27 cellular contexts compared by ENCODE assay signal in the genomic region with DNA sequence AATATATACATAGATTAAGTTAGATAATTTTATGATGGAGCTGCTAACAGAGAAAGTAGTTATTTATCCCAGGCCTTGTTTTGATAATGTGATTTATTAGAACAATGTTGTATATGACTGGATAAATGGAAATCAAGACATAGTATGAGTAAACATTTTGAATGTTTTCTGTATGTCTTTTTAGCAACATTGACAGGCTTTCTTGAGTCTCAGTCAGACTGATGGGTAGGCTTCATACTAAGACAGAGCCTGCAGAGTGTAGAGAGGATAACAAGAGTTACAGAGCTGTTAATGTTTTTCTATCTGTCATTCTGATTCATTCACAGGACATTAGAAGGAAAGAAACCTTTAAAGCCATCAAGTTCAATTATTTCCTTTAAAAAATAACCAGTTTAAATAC.
A peak's percentile ranks its signal among the peaks of the same experiment; 100 is the strongest.
DNase-seq lines count a peak whose midpoint lies in the region; TF ChIP-seq lines count a peak whose summit lies in the region.
"Had no signal": no experiment of that assay in that cellular context is flagged by ENCODE, and none has a peak within 500 bp of the region (broad histone marks: within the 10 kb centered on the region; RNA-seq: fewer than 3 reads in every experiment).

No MANE protein-coding gene starts in this region.

- no peaks in the 10 kb centered on the region for H3F3A ChIP-seq in neural cell (ENCODE audit: insufficient read depth, low read length, poor library complexity, severe bottlenecking)

- no peak for DNase-seq in GM19238 (ENCODE audit: insufficient read length, low spot score)
- DNase-seq: 8988T; ACHN; AML-193; BE2C; C1 segment of cervical spinal cord; Caco-2; Calu3; CD4-positive, alpha-beta memory T cell; CD4-positive, alpha-beta T cell; CD4-positive, CD25-positive, alpha-beta regulatory T cell; CD8-positive, alpha-beta memory T cell; CD8-positive, alpha-beta T cell; COR-L47; DMS 273 treated with DMSO at 0.1 percent for 48 hours; DMS153; DMS53; DMS79; DMS79 treated with DMSO at 0.1 percent for 48 hours; DND-41; EL had no signal

- no peak for TF ChIP-seq RAD21 in neural cell (conservative IDR thresholded peaks at IDR 0.05)

- H3K9me2 ChIP-seq in neural cell (ENCODE audit: insufficient read depth, low read length), result no peaks in the 10 kb centered on the region

- no peak overlapping the region for H2AFZ ChIP-seq in neural cell (ENCODE audit: low read depth, low read length)

- H3K36me3 ChIP-seq in neural cell (ENCODE audit: insufficient read depth, low read length), result no peaks in the 10 kb centered on the region
- H3K36me3 ChIP-seq: BE2C; BLaER1; BLaER1 treated with 17β-estradiol and CSF1 and Interleukin-3, amounts not matched to agents 10 nM and 100 nM had no signal

- TF ChIP-seq CTCF in neural cell (IDR thresholded peaks at IDR 0.05; ENCODE audit: poor library complexity, severe bottlenecking), result no peak

- H4K20me1 ChIP-seq in neural cell (ENCODE audit: insufficient read depth), result no peaks in the 10 kb centered on the region
- H4K20me1 ChIP-seq: BLaER1; BLaER1 treated with 17β-estradiol and CSF1 and Interleukin-3, amounts not matched to agents 10 nM and 100 nM had no signal

- H3K27ac ChIP-seq in neural cell (ENCODE audit: low read length), result no peak overlapping the region
- H3K27ac ChIP-seq: 22Rv1; A549; BLaER1; BLaER1 treated with 17β-estradiol and CSF1 and Interleukin-3, amounts not matched to agents 10 nM and 100 nM; C4-2B had no signal

- no peak overlapping the region for H3K4me2 ChIP-seq in neural cell (ENCODE audit: low read length)
- H3K4me2 ChIP-seq: A549; BLaER1; BLaER1 treated with 17β-estradiol and CSF1 and Interleukin-3, amounts not matched to agents 10 nM and 100 nM had no signal

- no peak overlapping the region for H3K9ac ChIP-seq in neural cell (ENCODE audit: low read length)
- H3K9ac ChIP-seq: BLaER1; BLaER1 treated with 17β-estradiol and CSF1 and Interleukin-3, amounts not matched to agents 10 nM and 100 nM had no signal

- no peaks in the 10 kb centered on the region for H3K79me2 ChIP-seq in neural cell (replicated peaks; ENCODE audit: insufficient read depth, low read length)

- H3K4me3 ChIP-seq in neural cell (ENCODE audit: low read length), result no peak overlapping the region
- H3K4me3 ChIP-seq: A549; BLaER1; BLaER1 treated with 17β-estradiol and CSF1 and Interleukin-3, amounts not matched to agents 10 nM and 100 nM had no signal

- H3K9me3 ChIP-seq in neural cell (ENCODE audit: low read length), result no peaks in the 10 kb centered on the region
- H3K9me3 ChIP-seq: A549; BE2C; BLaER1; BLaER1 treated with 17β-estradiol and CSF1 and Interleukin-3, amounts not matched to agents 10 nM and 100 nM; Caco-2 had no signal

- TF ChIP-seq EP300 in neural cell (conservative IDR thresholded peaks at IDR 0.05; ENCODE audit: poor library complexity, severe bottlenecking), result peak; percentile 84

- H3K27me3 ChIP-seq in neural cell (ENCODE audit: insufficient read depth, low read depth, low read length), result no peaks in the 10 kb centered on the region
- H3K27me3 ChIP-seq: BE2C; BLaER1; BLaER1 treated with 17β-estradiol and CSF1 and Interleukin-3, amounts not matched to agents 10 nM and 100 nM had no signal

TF ChIP-seq in neural cell, 6 proteins besides CTCF, POLR2A, EP300 and RAD21:
- TF ChIP-seq, protein P1, sequence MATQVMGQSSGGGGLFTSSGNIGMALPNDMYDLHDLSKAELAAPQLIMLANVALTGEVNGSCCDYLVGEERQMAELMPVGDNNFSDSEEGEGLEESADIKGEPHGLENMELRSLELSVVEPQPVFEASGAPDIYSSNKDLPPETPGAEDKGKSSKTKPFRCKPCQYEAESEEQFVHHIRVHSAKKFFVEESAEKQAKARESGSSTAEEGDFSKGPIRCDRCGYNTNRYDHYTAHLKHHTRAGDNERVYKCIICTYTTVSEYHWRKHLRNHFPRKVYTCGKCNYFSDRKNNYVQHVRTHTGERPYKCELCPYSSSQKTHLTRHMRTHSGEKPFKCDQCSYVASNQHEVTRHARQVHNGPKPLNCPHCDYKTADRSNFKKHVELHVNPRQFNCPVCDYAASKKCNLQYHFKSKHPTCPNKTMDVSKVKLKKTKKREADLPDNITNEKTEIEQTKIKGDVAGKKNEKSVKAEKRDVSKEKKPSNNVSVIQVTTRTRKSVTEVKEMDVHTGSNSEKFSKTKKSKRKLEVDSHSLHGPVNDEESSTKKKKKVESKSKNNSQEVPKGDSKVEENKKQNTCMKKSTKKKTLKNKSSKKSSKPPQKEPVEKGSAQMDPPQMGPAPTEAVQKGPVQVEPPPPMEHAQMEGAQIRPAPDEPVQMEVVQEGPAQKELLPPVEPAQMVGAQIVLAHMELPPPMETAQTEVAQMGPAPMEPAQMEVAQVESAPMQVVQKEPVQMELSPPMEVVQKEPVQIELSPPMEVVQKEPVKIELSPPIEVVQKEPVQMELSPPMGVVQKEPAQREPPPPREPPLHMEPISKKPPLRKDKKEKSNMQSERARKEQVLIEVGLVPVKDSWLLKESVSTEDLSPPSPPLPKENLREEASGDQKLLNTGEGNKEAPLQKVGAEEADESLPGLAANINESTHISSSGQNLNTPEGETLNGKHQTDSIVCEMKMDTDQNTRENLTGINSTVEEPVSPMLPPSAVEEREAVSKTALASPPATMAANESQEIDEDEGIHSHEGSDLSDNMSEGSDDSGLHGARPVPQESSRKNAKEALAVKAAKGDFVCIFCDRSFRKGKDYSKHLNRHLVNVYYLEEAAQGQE (IDR thresholded peaks at IDR 0.05; ENCODE audit: borderline replicate concordance), result no peak
- peak; percentile 57 for TF ChIP-seq POLR2AphosphoS5 (IDR thresholded peaks at IDR 0.05)
